Comparison of ENCODE assay signal across 8 cellular contexts in genomic region chr19:14571695-14572490, GRCh38.
A peak's percentile ranks its signal among the peaks of the same experiment; 100 is the strongest.
DNase-seq lines count a peak whose midpoint lies in the region; ATAC-seq, FAIRE-seq and TF ChIP-seq lines count a peak whose summit lies in the region.

NDUFB7 (minus strand) TSS chr19:14572066; CDS start chr19:14572000, 66 bp downstream.

- no peaks in the 10 kb centered on the region for H3K4me1 ChIP-seq in ES-I3 (ENCODE audit: insufficient read depth, low read length)
- peaks cover 4% of the 10 kb centered on the region for H3K4me1 ChIP-seq in RWPE2 (ENCODE audit: insufficient read depth, poor library complexity, severe bottlenecking)

- H3K4me3 Mint-ChIP-seq in nephron = peak within 1 kb of the TSS; percentile 96 to 97 (median 97)
- H3K4me3 Mint-ChIP-seq in stimulated activated naive CD8-positive, alpha-beta T cell treated with anti-CD3 and anti-CD28 coated beads, Interleukin-15, Interleukin-2, amounts not matched to agents 100 ng/mL and 50 ng/mL, for 24 hours = peak within 1 kb of the TSS; percentile 95

- peak within 1 kb of the TSS; percentile 78 for H3K9ac ChIP-seq in ES-I3 (ENCODE audit: low read depth, low read length)

- DNase-seq in H54 (ENCODE audit: insufficient read length, low spot score) = peak; percentile 80
- DNase-seq in LoVo (ENCODE audit: low spot score) = peak; percentile 93
- peak; percentile 92 for DNase-seq in RWPE2 (ENCODE audit: low spot score)
- peak; percentile 90 for DNase-seq in activated T-helper 9 cell treated with anti-CD3 and anti-CD28 coated beads, Interleukin-2, amount 50 U/mL, for 16 hours (ENCODE audit: low read depth)
- DNase-seq in fibroblast of pulmonary artery (ENCODE audit: low read depth) = peak; percentile 96

- H3K9me3 ChIP-seq in ES-I3 (ENCODE audit: control insufficient read depth, insufficient read depth, low read length) = no peaks in the 10 kb centered on the region
- H3K9me3 ChIP-seq in RWPE2 (ENCODE audit: severe bottlenecking) = no peaks in the 10 kb centered on the region

- FAIRE-seq in H54 (lab: Jason Lieb, UNC) = peak; percentile 78

- H3K27me3 ChIP-seq in RWPE2 (ENCODE audit: insufficient read depth, poor library complexity, severe bottlenecking) = no peaks in the 10 kb centered on the region

- H3K27ac ChIP-seq in RWPE2 (ENCODE audit: poor library complexity, severe bottlenecking) = peak within 1 kb of the TSS; percentile 22

- H3K36me3 ChIP-seq in ES-I3 (ENCODE audit: insufficient read depth, low read length) = no peaks in the 10 kb centered on the region
- 0 out of 2 replicates have a peak, but pooled peaks cover 5% of the 10 kb centered on the region for H3K36me3 ChIP-seq in RWPE2 (ENCODE audit: low read depth)

- H3K36me3 Mint-ChIP-seq in nephron (ENCODE audit: low read depth) = peaks cover 17% of the 10 kb centered on the region
- no peaks in the 10 kb centered on the region for H3K36me3 Mint-ChIP-seq in stimulated activated naive CD8-positive, alpha-beta T cell treated with anti-CD3 and anti-CD28 coated beads, Interleukin-15, Interleukin-2, amounts not matched to agents 100 ng/mL and 50 ng/mL, for 24 hours (ENCODE audit: low read depth)

- no peaks in the 10 kb centered on the region for H3K27me3 Mint-ChIP-seq in nephron (ENCODE audit: low read depth)
- no peaks in the 10 kb centered on the region for H3K27me3 Mint-ChIP-seq in stimulated activated naive CD8-positive, alpha-beta T cell treated with anti-CD3 and anti-CD28 coated beads, Interleukin-15, Interleukin-2, amounts not matched to agents 100 ng/mL and 50 ng/mL, for 24 hours

- TF ChIP-seq CTCF in RWPE2 (IDR thresholded peaks at IDR 0.05; ENCODE audit: poor library complexity, severe bottlenecking) (peak; percentile 96), fibroblast of pulmonary artery (IDR thresholded peaks at IDR 0.05; ENCODE audit: low read length, missing control alignments) (peak; percentile 52), nephron (IDR thresholded peaks at IDR 0.05; ENCODE audit: unreplicated experiment in 3 of 3) (peak; percentile 67 to 69 (median 68))

- ATAC-seq in RWPE2 (ENCODE audit: low read depth) = peak; percentile 91

- peak within 1 kb of the TSS in 2 of 3 experiments; percentile 85 to 86 for H3K27ac Mint-ChIP-seq in nephron
- peak within 1 kb of the TSS; percentile 90 for H3K27ac Mint-ChIP-seq in stimulated activated naive CD8-positive, alpha-beta T cell treated with anti-CD3 and anti-CD28 coated beads, Interleukin-15, Interleukin-2, amounts not matched to agents 100 ng/mL and 50 ng/mL, for 24 hours

- H3K9me3 Mint-ChIP-seq in nephron = no peaks in the 10 kb centered on the region
- H3K9me3 Mint-ChIP-seq in stimulated activated naive CD8-positive, alpha-beta T cell treated with anti-CD3 and anti-CD28 coated beads, Interleukin-15, Interleukin-2, amounts not matched to agents 100 ng/mL and 50 ng/mL, for 24 hours = no peaks in the 10 kb centered on the region

- H3K4me3 ChIP-seq in RWPE2 (ENCODE audit: severe bottlenecking) = peak within 1 kb of the TSS; percentile 98
- H3K4me3 ChIP-seq in fibroblast of pulmonary artery (replicated peaks; ENCODE audit: low read depth, low read length) = peak within 1 kb of the TSS; percentile 99

- H3K4me1 Mint-ChIP-seq in nephron = peaks cover 23% of the 10 kb centered on the region
- H3K4me1 Mint-ChIP-seq in stimulated activated naive CD8-positive, alpha-beta T cell treated with anti-CD3 and anti-CD28 coated beads, Interleukin-15, Interleukin-2, amounts not matched to agents 100 ng/mL and 50 ng/mL, for 24 hours (ENCODE audit: low read depth) = peaks cover 55% of the 10 kb centered on the region

- peak; percentile 45 for TF ChIP-seq POLR2A in H54 (IDR thresholded peaks at IDR 0.05; ENCODE audit: low read depth, low read length)

Comparison
In these comparisons a context has a peak if more than half of its experiments do, and no peak if none do; other contexts are left out.
1. Peak in every context shown above with its lines: DNase-seq, ATAC-seq, H3K4me3 ChIP-seq and H3K27ac ChIP-seq.